ENCODE assay signal across 24 cellular contexts in genomic region chr10:10629512-10629911, GRCh38.
"Had no signal": no experiment of that assay in that cellular context is flagged by ENCODE, and none has a peak within 500 bp of the region (broad histone marks: within the 10 kb centered on the region; RNA-seq: fewer than 3 reads in every experiment).

No MANE protein-coding gene starts in this region.

- H3K9me3 Mint-ChIP-seq: activated CD4-positive, alpha-beta memory T cell treated with anti-CD3 and anti-CD28 coated beads, Interleukin-2, amount 10 ng/mL, durations not matched to agents 7 days and 5 days; activated naive CD4-positive, alpha-beta T cell treated with anti-CD3 and anti-CD28 coated beads, Interleukin-2, amount 10 ng/mL, durations not matched to agents 7 days and 5 days; activated naive CD8-positive, alpha-beta T cell treated with anti-CD3 and anti-CD28 coated beads for 36 hours; activated T-cell treated with anti-CD3 and anti-CD28 coated beads, Interleukin-2, amount 50 U/mL, for 72 hours; activated T-helper 2 cell treated with anti-CD3 and anti-CD28 coated beads, Interferon-gamma antibody, Interleukin-2, Interleukin-4, amounts not matched to agents 10 μg/mL and 5 μg/mL and 100 μg/mL, durations not matched to agents 14 hours and 24 hours and 36 hours; T-cell had no signal

- H3K4me1 ChIP-seq: breast epithelium, Peyer's patch had no signal

- H3K27ac Mint-ChIP-seq: activated CD4-positive, alpha-beta memory T cell treated with anti-CD3 and anti-CD28 coated beads, Interleukin-2, amount 10 ng/mL, durations not matched to agents 7 days and 5 days; activated CD4-positive, alpha-beta T cell treated with anti-CD3 and anti-CD28 coated beads for 36 hours; activated naive CD4-positive, alpha-beta T cell treated with anti-CD3 and anti-CD28 coated beads, Interleukin-2, amount 10 ng/mL, durations not matched to agents 7 days and 5 days; activated naive CD8-positive, alpha-beta T cell treated with anti-CD3 and anti-CD28 coated beads for 36 hours; activated T-cell treated with anti-CD3 and anti-CD28 coated beads, Interleukin-2, amount 50 U/mL, for 72 hours; activated T-helper 2 cell treated with anti-CD3 and anti-CD28 coated beads, Interferon-gamma antibody, Interleukin-2, Interleukin-4, amounts not matched to agents 10 μg/mL and 5 μg/mL and 100 μg/mL, durations not matched to agents 14 hours and 24 hours and 36 hours; T-cell had no signal

- H3K9ac ChIP-seq: KMS-11 had no signal

- H3K4me3 ChIP-seq: breast epithelium, Peyer's patch had no signal

- H3K27me3 ChIP-seq: breast epithelium, Peyer's patch had no signal

- DNase-seq: activated CD4-positive, alpha-beta memory T cell treated with anti-CD3 and anti-CD28 coated beads, Interleukin-2, amount 10 ng/mL, durations not matched to agents 7 days and 5 days; activated CD4-positive, alpha-beta T cell treated with anti-CD3 and anti-CD28 coated beads for 36 hours; activated CD4-positive, alpha-beta T cell treated with anti-CD3 and anti-CD28 coated beads, Interleukin-2, amount 50 U/mL, for 1 hour; activated gamma-delta T cell treated with Interleukin-2 at 50 U/mL for 16 hours; activated naive CD4-positive, alpha-beta T cell treated with anti-CD3 and anti-CD28 coated beads, Interleukin-2, amount 10 ng/mL, durations not matched to agents 7 days and 5 days; activated naive CD8-positive, alpha-beta T cell treated with anti-CD3 and anti-CD28 coated beads for 36 hours; activated T-cell treated with anti-CD3 and anti-CD28 coated beads, Interleukin-2, amount 50 U/mL, for 72 hours; caudate nucleus; NCI-H1092; NCI-H1417; NCI-H1930; NCI-H2171; NCI-H226; NCI-H526; NCI-H774; Peyer's patch; SHP77 treated with DMSO at 0.1 percent for 48 hours; T-cell; T-helper 2 cell; T1000 had no signal

- H3K27ac ChIP-seq: breast epithelium, KMS-11, Peyer's patch, VCaP had no signal

- H3K36me3 Mint-ChIP-seq: activated naive CD4-positive, alpha-beta T cell treated with anti-CD3 and anti-CD28 coated beads, Interleukin-2, amount 10 ng/mL, durations not matched to agents 7 days and 5 days; activated naive CD8-positive, alpha-beta T cell treated with anti-CD3 and anti-CD28 coated beads for 36 hours; T-cell had no signal

- H3K4me1 Mint-ChIP-seq: activated CD4-positive, alpha-beta memory T cell treated with anti-CD3 and anti-CD28 coated beads, Interleukin-2, amount 10 ng/mL, durations not matched to agents 7 days and 5 days; activated CD4-positive, alpha-beta T cell treated with anti-CD3 and anti-CD28 coated beads for 36 hours; activated naive CD4-positive, alpha-beta T cell treated with anti-CD3 and anti-CD28 coated beads, Interleukin-2, amount 10 ng/mL, durations not matched to agents 7 days and 5 days; activated naive CD8-positive, alpha-beta T cell treated with anti-CD3 and anti-CD28 coated beads for 36 hours; T-cell had no signal

- H3K36me3 ChIP-seq: breast epithelium, Peyer's patch had no signal

- H3K4me3 Mint-ChIP-seq: activated CD4-positive, alpha-beta memory T cell treated with anti-CD3 and anti-CD28 coated beads, Interleukin-2, amount 10 ng/mL, durations not matched to agents 7 days and 5 days; activated CD4-positive, alpha-beta T cell treated with anti-CD3 and anti-CD28 coated beads for 36 hours; activated naive CD4-positive, alpha-beta T cell treated with anti-CD3 and anti-CD28 coated beads, Interleukin-2, amount 10 ng/mL, durations not matched to agents 7 days and 5 days; activated naive CD8-positive, alpha-beta T cell treated with anti-CD3 and anti-CD28 coated beads for 36 hours; activated T-cell treated with anti-CD3 and anti-CD28 coated beads, Interleukin-2, amount 50 U/mL, for 72 hours; T-cell had no signal

- H3K9me3 ChIP-seq: breast epithelium, Peyer's patch had no signal

- H3K4me2 ChIP-seq: KMS-11 had no signal

- ATAC-seq: activated CD4-positive, alpha-beta T cell treated with anti-CD3 and anti-CD28 coated beads for 36 hours; activated T-cell treated with anti-CD3 and anti-CD28 coated beads, Interleukin-2, amount 50 U/mL, for 72 hours; T-cell had no signal

- H3K27me3 Mint-ChIP-seq: activated CD4-positive, alpha-beta memory T cell treated with anti-CD3 and anti-CD28 coated beads, Interleukin-2, amount 10 ng/mL, durations not matched to agents 7 days and 5 days; activated naive CD4-positive, alpha-beta T cell treated with anti-CD3 and anti-CD28 coated beads, Interleukin-2, amount 10 ng/mL, durations not matched to agents 7 days and 5 days had no signal
